ENCODE assay signal across 1 cellular context in genomic region chr16:31201511-31202401, GRCh38.
TF ChIP-seq lines count a peak whose summit lies in the region.

No MANE protein-coding gene starts in this region.

TF ChIP-seq in endothelial cell of umbilical vein, 7 proteins besides CTCF, POLR2A, EP300 and RAD21 (continued from another document):
- TF ChIP-seq MYC (IDR thresholded peaks at IDR 0.05; ENCODE audit: low read depth, low read length) (no peak), POLR2AphosphoS5 (IDR thresholded peaks at IDR 0.05; ENCODE audit: insufficient read depth, low read depth, low read length) (peak; percentile 23)
